27 cellular contexts compared by ENCODE assay signal in the genomic region with DNA sequence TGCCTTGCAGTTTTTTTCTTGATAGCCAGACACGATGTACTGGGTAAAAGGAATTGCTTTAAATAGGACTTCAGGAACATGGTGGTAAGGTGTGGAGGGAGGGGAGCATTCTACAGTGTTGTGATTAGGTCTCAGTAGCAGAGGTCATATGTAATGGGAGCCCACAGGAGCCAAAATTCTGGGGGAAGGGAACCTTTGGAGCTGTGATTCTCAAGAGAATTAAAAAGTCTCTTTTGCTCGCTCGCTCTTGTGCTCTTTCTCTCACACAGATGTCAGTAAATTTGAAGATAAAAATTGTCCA. TPM values are rescaled to one million over a fixed set of nuclear protein-coding genes. Genes with fewer than 3 reads are reported as not detected.
A peak's percentile ranks its signal among the peaks of the same experiment; 100 is the strongest.
DNase-seq lines count a peak whose midpoint lies in the region; ATAC-seq, FAIRE-seq and TF ChIP-seq lines count a peak whose summit lies in the region.
"Had no signal": no experiment of that assay in that cellular context is flagged by ENCODE, and none has a peak within 500 bp of the region (broad histone marks: within the 10 kb centered on the region; RNA-seq: fewer than 3 reads in every experiment).

No MANE protein-coding gene starts in this region.

- ATAC-seq in GM18909 (IDR thresholded peaks at IDR 0.05; ENCODE audit: poor library complexity, unreplicated experiment) (no peak), body of pancreas (no peak)
- ATAC-seq: GM23338 had no signal

- POLR2A ChIA-PET in AG04450 (lab: Yijun Ruan, JAX) = no interaction called here
- POLR2A ChIA-PET in activated CD4-positive, alpha-beta memory T cell treated with anti-CD3 and anti-CD28 coated beads, Interleukin-2, amount 10 ng/mL, durations not matched to agents 7 days and 5 days (lab: Charles Lee) = no interaction called here

- H3K4me1 Mint-ChIP-seq in astrocyte (ENCODE audit: low read depth, unreplicated experiment) (peaks cover under 1% of the 10 kb centered on the region), neural crest cell (no peaks in the 10 kb centered on the region)
- no peaks in the 10 kb centered on the region for H3K4me1 Mint-ChIP-seq in activated CD4-positive, alpha-beta memory T cell treated with anti-CD3 and anti-CD28 coated beads, Interleukin-2, amount 10 ng/mL, durations not matched to agents 7 days and 5 days
- H3K4me1 Mint-ChIP-seq: CD4-positive, CD25-positive, alpha-beta regulatory T cell; GM23338 had no signal

- WGBS in body of pancreas, 2 donors = 78 to 80% methylated on average over 3 of the region's 3 CpGs

- H3K27ac ChIP-seq in AG04450 (ENCODE audit: low read depth, low read length) (peak overlapping the region; percentile 34), astrocyte (ENCODE audit: low read depth, low read length) (no peak overlapping the region), left ventricle myocardium inferior (replicated peaks) (peak overlapping the region; percentile 43), body of pancreas (no peak overlapping the region)
- H3K27ac ChIP-seq: HL-60, PC-9 had no signal

- no peak for FAIRE-seq in astrocyte (lab: Jason Lieb, UNC)
- FAIRE-seq: GM12892 had no signal

- no peaks in the 10 kb centered on the region for H3K9me3 ChIP-seq in AG04450 (ENCODE audit: control insufficient read depth, insufficient read depth, low read length)
- no peaks in the 10 kb centered on the region for H3K9me3 ChIP-seq in astrocyte (ENCODE audit: insufficient read depth, low read depth, low read length)
- H3K9me3 ChIP-seq in left ventricle myocardium inferior (replicated peaks) = no peaks in the 10 kb centered on the region
- no peaks in the 10 kb centered on the region for H3K9me3 ChIP-seq in body of pancreas
- H3K9me3 ChIP-seq: HAP-1 had no signal

- DNase-seq in AG04450 (ENCODE audit: low read depth, low spot score) = no peak
- no peak for DNase-seq in astrocyte (ENCODE audit: low read depth)
- DNase-seq in left ventricle myocardium inferior = no peak
- no peak for DNase-seq in neural crest cell (ENCODE audit: low read depth, low spot score)
- DNase-seq in activated CD4-positive, alpha-beta memory T cell treated with anti-CD3 and anti-CD28 coated beads, Interleukin-2, amount 10 ng/mL, durations not matched to agents 7 days and 5 days = no peak
- no peak for DNase-seq in cerebellum (ENCODE audit: low spot score)
- no peak for DNase-seq in body of pancreas
- DNase-seq: 8988T; ACHN; CD4-positive, CD25-positive, alpha-beta regulatory T cell; DMS153; DND-41; NCI-H1048; NCI-H1417; NCI-H1694 treated with DMSO at 0.1 percent for 48 hours; NCI-H2081; NCI-H2227 treated with DMSO at 0.1 percent for 48 hours; NCI-H526 treated with DMSO at 0.1 percent for 48 hours; PC-9; SHP77 had no signal

- H3K79me2 ChIP-seq in astrocyte (ENCODE audit: insufficient read depth, low read length) = no peaks in the 10 kb centered on the region

- no peak overlapping the region for H3K4me3 ChIP-seq in AG04450 (ENCODE audit: low read depth, low read length)
- H3K4me3 ChIP-seq in astrocyte (ENCODE audit: insufficient read depth, low read depth, low read length) = no peak overlapping the region
- H3K4me3 ChIP-seq in left ventricle myocardium inferior = no peak overlapping the region
- no peak overlapping the region for H3K4me3 ChIP-seq in body of pancreas
- H3K4me3 ChIP-seq: GM23338, HAP-1, PC-9 had no signal

- H2AFZ ChIP-seq in astrocyte (ENCODE audit: low read depth, low read length) = peak overlapping the region; percentile 21
- H2AFZ ChIP-seq: GM23338, PC-9 had no signal

- H3K4me2 ChIP-seq in astrocyte (ENCODE audit: low read length) = peak overlapping the region; percentile 41
- H3K4me2 ChIP-seq: GM23338, PC-9 had no signal

- no peak overlapping the region for H3K4me3 Mint-ChIP-seq in astrocyte (ENCODE audit: unreplicated experiment)
- no peak overlapping the region for H3K4me3 Mint-ChIP-seq in neural crest cell
- no peak overlapping the region for H3K4me3 Mint-ChIP-seq in activated CD4-positive, alpha-beta memory T cell treated with anti-CD3 and anti-CD28 coated beads, Interleukin-2, amount 10 ng/mL, durations not matched to agents 7 days and 5 days
- H3K4me3 Mint-ChIP-seq: CD4-positive, CD25-positive, alpha-beta regulatory T cell; GM23338 had no signal

- H3K27me3 ChIP-seq in AG04450 (ENCODE audit: control insufficient read depth, insufficient read depth, low read length) (no peaks in the 10 kb centered on the region), astrocyte (ENCODE audit: insufficient read depth, low read length) (no peaks in the 10 kb centered on the region), left ventricle myocardium inferior (ENCODE audit: low read depth) (no peaks in the 10 kb centered on the region), body of pancreas (no peaks in the 10 kb centered on the region)

- no peak for TF ChIP-seq POLR2A in body of pancreas (IDR thresholded peaks at IDR 0.05)

- H3K36me3 Mint-ChIP-seq in astrocyte (ENCODE audit: low read depth, unreplicated experiment) = no peaks in the 10 kb centered on the region
- H3K36me3 Mint-ChIP-seq in neural crest cell (ENCODE audit: low read depth) = no peaks in the 10 kb centered on the region
- H3K36me3 Mint-ChIP-seq in activated CD4-positive, alpha-beta memory T cell treated with anti-CD3 and anti-CD28 coated beads, Interleukin-2, amount 10 ng/mL, durations not matched to agents 7 days and 5 days (ENCODE audit: low read depth) = no peaks in the 10 kb centered on the region

- H4K20me1 ChIP-seq in astrocyte (ENCODE audit: insufficient read depth, low read length) = no peaks in the 10 kb centered on the region

- no peak overlapping the region for H3K27ac Mint-ChIP-seq in astrocyte (ENCODE audit: unreplicated experiment)
- peak overlapping the region; percentile 30 for H3K27ac Mint-ChIP-seq in neural crest cell (ENCODE audit: unreplicated experiment)
- H3K27ac Mint-ChIP-seq in activated CD4-positive, alpha-beta memory T cell treated with anti-CD3 and anti-CD28 coated beads, Interleukin-2, amount 10 ng/mL, durations not matched to agents 7 days and 5 days = no peak overlapping the region
- H3K27ac Mint-ChIP-seq: CD4-positive, CD25-positive, alpha-beta regulatory T cell; GM23338 had no signal

- CTCF ChIA-PET in AG04450 (lab: Charles Lee) = no interaction called here
- CTCF ChIA-PET in activated CD4-positive, alpha-beta memory T cell treated with anti-CD3 and anti-CD28 coated beads, Interleukin-2, amount 10 ng/mL, durations not matched to agents 7 days and 5 days (lab: Charles Lee) = no interaction called here

- H3K36me3 ChIP-seq in astrocyte (ENCODE audit: insufficient read depth, low read length) = no peaks in the 10 kb centered on the region
- H3K36me3 ChIP-seq in left ventricle myocardium inferior = no peaks in the 10 kb centered on the region
- no peaks in the 10 kb centered on the region for H3K36me3 ChIP-seq in body of pancreas (replicated peaks in 1 of 2; ENCODE audit: insufficient read depth in 1 of 2, low read depth in 2 of 2)
- H3K36me3 ChIP-seq: HAP-1 had no signal

- H3K4me1 ChIP-seq in astrocyte (ENCODE audit: insufficient read depth, low read length) (no peaks in the 10 kb centered on the region), left ventricle myocardium inferior (peaks cover 24% of the 10 kb centered on the region), body of pancreas (no peaks in the 10 kb centered on the region)
- H3K4me1 ChIP-seq: HAP-1 had no signal

- intact Hi-C loops in left ventricle myocardium inferior (cut with micrococcal nuclease) = loop anchor here (10.0 kb wide), 1 partner anchor 63 kb away; no protein-coding TSS in a partner anchor
- intact Hi-C loops in body of pancreas (cut with DNase I) = no loop called here

- no peak overlapping the region for H3K9ac ChIP-seq in astrocyte (ENCODE audit: low read length)

- TF ChIP-seq CTCF in AG04450 (IDR thresholded peaks at IDR 0.05; ENCODE audit: low read depth, low read length) = no peak
- no peak for TF ChIP-seq CTCF in astrocyte (IDR thresholded peaks at IDR 0.05; ENCODE audit: insufficient read depth, low read depth, low read length)
- no peak for TF ChIP-seq CTCF in left ventricle myocardium inferior (IDR thresholded peaks at IDR 0.05; ENCODE audit: borderline replicate concordance)
- TF ChIP-seq CTCF in neural crest cell (conservative IDR thresholded peaks at IDR 0.05) = no peak
- no peak for TF ChIP-seq CTCF in body of pancreas (IDR thresholded peaks at IDR 0.05)

- no peaks in the 10 kb centered on the region for H3K9me3 Mint-ChIP-seq in astrocyte (ENCODE audit: unreplicated experiment)
- no peaks in the 10 kb centered on the region for H3K9me3 Mint-ChIP-seq in neural crest cell
- no peaks in the 10 kb centered on the region for H3K9me3 Mint-ChIP-seq in activated CD4-positive, alpha-beta memory T cell treated with anti-CD3 and anti-CD28 coated beads, Interleukin-2, amount 10 ng/mL, durations not matched to agents 7 days and 5 days
- H3K9me3 Mint-ChIP-seq: CD4-positive, CD25-positive, alpha-beta regulatory T cell; GM23338 had no signal

- H3K27me3 Mint-ChIP-seq in astrocyte (ENCODE audit: low read depth, unreplicated experiment) = no peaks in the 10 kb centered on the region
- no peaks in the 10 kb centered on the region for H3K27me3 Mint-ChIP-seq in neural crest cell (ENCODE audit: low read depth)
- H3K27me3 Mint-ChIP-seq in activated CD4-positive, alpha-beta memory T cell treated with anti-CD3 and anti-CD28 coated beads, Interleukin-2, amount 10 ng/mL, durations not matched to agents 7 days and 5 days = peaks cover 7% of the 10 kb centered on the region
- H3K27me3 Mint-ChIP-seq: CD4-positive, CD25-positive, alpha-beta regulatory T cell had no signal

RNA-seq across cellular contexts. Expression of a gene that starts 51.9 kb away (rescaled TPM):
- polyA plus RNA-seq in AG04450 (2011; rRNA removed) = 28.8 TPM in 2 replicates
- 11.8 and 15.1 TPM in 2 replicates for polyA minus RNA-seq in AG04450 (2011; rRNA and poly(A)+ RNA removed)
- total RNA-seq in astrocyte (not detected in 2 replicates), left ventricle myocardium inferior (10.6 TPM), neural crest cell (not detected in 2 replicates), cerebellum (19.1 TPM), body of pancreas (1 to 10 TPM; 4.3 to 9.1 TPM)
- 1 to 10 TPM; 4.1 to 4.2 TPM for total RNA-seq in activated CD4-positive, alpha-beta memory T cell treated with anti-CD3 and anti-CD28 coated beads, Interleukin-2, amount 10 ng/mL, durations not matched to agents 7 days and 5 days
- total RNA-seq: GM23338, PC-9, RPMI7951 had no signal
- polyA plus RNA-seq: BJ, GM23338 had no signal

Comparison
In these comparisons a context has a peak if more than half of its experiments do, and no peak if none do; other contexts are left out.
1. H3K27ac ChIP-seq: peak in AG04450 (single experiment) and left ventricle myocardium inferior (single experiment); none in astrocyte (single experiment) and body of pancreas (0 of 4).